ENCODE assay signal across 6 cellular contexts in genomic region chr3:136237103-136237502, GRCh38.
"Had no signal": no experiment of that assay in that cellular context is flagged by ENCODE, and none has a peak within 500 bp of the region (broad histone marks: within the 10 kb centered on the region; RNA-seq: fewer than 3 reads in every experiment).

No MANE protein-coding gene starts in this region.

- H3K4me3 ChIP-seq: GM23338 had no signal

- H3K27ac Mint-ChIP-seq: GM23338, IgD-negative memory B cell had no signal

- H3K4me2 ChIP-seq: GM23338 had no signal

- H2AFZ ChIP-seq: GM23338 had no signal

- H3K9me3 Mint-ChIP-seq: GM23338, H9, IgD-negative memory B cell had no signal

- H3K4me1 Mint-ChIP-seq: IgD-negative memory B cell had no signal

- H3K27ac ChIP-seq: HL-60 had no signal

- H3K36me3 Mint-ChIP-seq: IgD-negative memory B cell had no signal

- DNase-seq: H9, HCEC 1CT, KBM-7 had no signal

- H3K4me3 Mint-ChIP-seq: GM23338, H9, IgD-negative memory B cell had no signal
